9 cellular contexts compared by ENCODE assay signal in the genomic region with DNA sequence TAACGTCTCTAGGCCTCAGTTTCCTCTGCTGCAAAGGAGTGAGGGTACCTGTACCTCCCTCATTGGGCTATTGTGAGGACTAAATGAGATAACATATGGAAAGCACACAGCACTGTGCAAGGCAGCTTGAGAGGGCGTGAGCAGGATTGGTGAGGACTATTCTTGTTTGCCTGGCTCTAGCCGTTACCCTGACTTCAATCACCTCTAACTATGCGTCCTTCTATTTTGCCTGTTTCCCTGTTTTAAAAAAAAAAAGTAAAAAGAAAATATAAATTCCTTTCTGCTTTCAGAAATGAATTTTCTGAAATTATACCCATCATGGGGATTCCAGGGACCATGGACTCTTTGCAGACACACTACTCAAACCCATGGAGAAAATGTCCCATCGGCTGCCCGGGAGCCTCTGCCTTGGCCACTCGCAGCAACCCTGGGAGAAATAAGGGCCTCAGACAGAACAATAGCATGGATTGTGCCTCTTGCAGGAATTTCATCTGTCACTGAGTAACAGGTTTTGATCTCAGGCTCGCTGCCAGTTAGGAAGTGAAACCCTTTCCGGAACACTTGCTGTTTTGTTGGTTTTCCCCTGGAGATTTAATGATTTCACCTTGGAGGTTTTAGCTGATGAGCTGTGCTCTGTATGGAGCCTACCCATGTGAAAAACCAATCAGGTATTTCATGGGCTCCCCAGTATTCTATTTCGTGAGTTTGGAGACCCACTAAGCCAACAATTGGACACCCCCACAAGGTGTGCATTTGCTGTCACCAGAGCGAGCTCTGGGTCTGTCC. TPM values are rescaled to one million over a fixed set of nuclear protein-coding genes. Genes with fewer than 3 reads are reported as not detected.
A peak's percentile ranks its signal among the peaks of the same experiment; 100 is the strongest.
DNase-seq lines count a peak whose midpoint lies in the region; ATAC-seq, FAIRE-seq and TF ChIP-seq lines count a peak whose summit lies in the region.
"Had no signal": no experiment of that assay in that cellular context is flagged by ENCODE, and none has a peak within 500 bp of the region (broad histone marks: within the 10 kb centered on the region; RNA-seq: fewer than 3 reads in every experiment).

No MANE protein-coding gene starts in this region.

- no peak for DNase-seq in GM12892 (ENCODE audit: insufficient read length)
- peak; percentile 69 for DNase-seq in NCI-H345 (lab: John Stamatoyannopoulos, UW)
- peak; percentile 25 for DNase-seq in germinal center (ENCODE audit: low spot score)
- no peak for DNase-seq in sciatic nerve (ENCODE audit: low spot score)
- no peak for DNase-seq in AG08395 (ENCODE audit: low spot score)
- no peak for DNase-seq in cerebellar nuclear complex (lab: John Stamatoyannopoulos, UW)
- DNase-seq in CD14-positive monocyte (ENCODE audit: low spot score): no peak

- no peak for TF ChIP-seq CTCF in CD14-positive monocyte (IDR thresholded peaks at IDR 0.05)

- H3K4me1 Mint-ChIP-seq in CD14-positive monocyte: peaks cover 18% of the 10 kb centered on the region

- H3K4me3 Mint-ChIP-seq in CD14-positive monocyte: no peak overlapping the region

- FAIRE-seq in GM12892 (lab: Jason Lieb, UNC): peak; percentile 83

- H3K9me3 Mint-ChIP-seq in CD14-positive monocyte: peaks cover 0 to 3% (median 0%) of the 10 kb centered on the region in 7 donors

- H3K27me3 Mint-ChIP-seq in CD14-positive monocyte (ENCODE audit: low read depth in 3 of 3): peaks cover 7 to 18% (median 16%) of the 10 kb centered on the region in 3 donors

- H3K36me3 Mint-ChIP-seq in CD14-positive monocyte: no peaks in the 10 kb centered on the region

- intact Hi-C loops in sciatic nerve (cut with DNase I) (no loop called here), CD14-positive monocyte (cut with micrococcal nuclease) (no loop called here)

- ATAC-seq in sciatic nerve (peak; percentile 9), GM21717 (IDR thresholded peaks at IDR 0.05; ENCODE audit: unreplicated experiment) (no peak)

- H3K27ac Mint-ChIP-seq in CD14-positive monocyte: no peak overlapping the region

- TF ChIP-seq POLR2A in GM12892 (IDR thresholded peaks at IDR 0.05; ENCODE audit: low read depth, low read length): no peak

RNA-seq across cellular contexts. Expression of a gene that starts 55.6 kb away (rescaled TPM):
- polyA plus RNA-seq in GM12892 (2012; ENCODE audit: missing spikeins): 0.53 TPM
- total RNA-seq in sciatic nerve: 11.6 TPM
- polyA plus RNA-seq in CD14-positive monocyte: under 1 TPM in 1 of 2 donors, not detected in 1; 0.16 TPM
- total RNA-seq: kidney epithelial cell had no signal

Comparison
In these comparisons a context has a peak if more than half of its experiments do, and no peak if none do; other contexts are left out.
1. DNase-seq: peak in NCI-H345 (single experiment) and germinal center (single experiment); none in GM12892 (single experiment), sciatic nerve (single experiment), AG08395 (single experiment), cerebellar nuclear complex (0 of 2) and CD14-positive monocyte (single experiment).